Comparison of ENCODE assay signal across 9 cellular contexts in the genomic region with DNA sequence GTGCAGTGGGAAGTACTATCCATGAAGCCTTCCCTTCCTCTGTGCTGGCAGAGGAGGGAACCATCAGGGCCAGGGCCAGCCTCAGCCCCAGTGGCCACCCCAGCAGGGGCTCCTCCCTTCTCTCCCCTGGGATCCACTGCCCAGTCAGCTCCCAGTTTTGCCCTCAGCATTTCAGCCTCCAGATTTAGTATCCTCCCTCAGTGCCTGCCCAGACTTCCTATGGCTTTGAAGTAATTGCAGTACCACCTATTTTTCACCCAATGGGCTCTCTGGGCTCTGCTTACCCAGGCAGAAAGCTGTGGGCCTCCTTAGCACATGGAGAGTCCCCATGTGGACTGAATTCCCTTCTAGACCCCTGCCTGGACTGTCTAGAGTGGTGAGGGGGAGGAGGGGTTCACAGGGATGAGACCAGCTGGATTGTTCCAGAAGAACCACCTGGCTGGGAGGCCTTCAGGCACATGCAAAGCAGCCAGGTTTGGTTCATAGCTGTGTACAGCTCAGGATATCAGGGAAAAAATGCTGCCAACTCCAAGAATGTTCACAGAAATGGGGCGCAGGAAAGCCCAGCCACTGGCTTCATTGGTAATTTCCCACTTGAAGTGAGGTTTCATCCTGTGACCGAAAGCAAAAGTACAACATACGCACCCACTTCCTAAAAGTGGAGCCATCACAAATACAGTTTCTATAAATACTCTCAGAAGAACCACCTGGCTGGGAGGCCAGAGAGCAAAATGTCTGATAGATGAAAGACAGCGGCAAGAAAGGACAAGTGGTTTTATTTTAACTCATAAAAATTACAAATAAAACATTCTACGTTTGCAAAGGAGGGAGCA. TPM values are rescaled to one million over a fixed set of nuclear protein-coding genes. Genes with fewer than 3 reads are reported as not detected.
DNase-seq lines count a peak whose midpoint lies in the region; ATAC-seq, FAIRE-seq and TF ChIP-seq lines count a peak whose summit lies in the region.
"Had no signal": no experiment of that assay in that cellular context is flagged by ENCODE, and none has a peak within 500 bp of the region (broad histone marks: within the 10 kb centered on the region; RNA-seq: fewer than 3 reads in every experiment).

No MANE protein-coding gene starts in this region.

- peak overlapping the region; percentile 63 to 74 for H3K27ac Mint-ChIP-seq in T-cell
- H3K27ac Mint-ChIP-seq in memory B cell: peak overlapping the region; percentile 99

- CTCF ChIA-PET in T-cell (lab: Charles Lee): interaction anchor here (0.6 kb wide), 2 partner anchors 31 to 149 kb away, joined by 3 read pairs; no protein-coding TSS in a partner anchor

- H3K27me3 Mint-ChIP-seq in T-cell (peaks cover 0 to 6% of the 10 kb centered on the region in 2 donors), memory B cell (no peaks in the 10 kb centered on the region)

- TF ChIP-seq CTCF in D721Med (IDR thresholded peaks at IDR 0.05; ENCODE audit: insufficient read depth, missing control alignments): no peak

- POLR2A ChIA-PET in T-cell (lab: Charles Lee): no interaction called here

- no peak for FAIRE-seq in D721Med (lab: Jason Lieb, UNC)

- H3K36me3 Mint-ChIP-seq in T-cell: no peaks in the 10 kb centered on the region
- H3K36me3 Mint-ChIP-seq in memory B cell: peaks cover 6% of the 10 kb centered on the region

- H3K4me1 Mint-ChIP-seq in T-cell (peaks cover 16 to 36% (median 21%) of the 10 kb centered on the region in 3 donors), memory B cell (peaks cover 77% of the 10 kb centered on the region)

- H3K9me3 Mint-ChIP-seq in T-cell: no peaks in the 10 kb centered on the region
- H3K9me3 Mint-ChIP-seq in memory B cell: peaks cover 11% of the 10 kb centered on the region

- peak overlapping the region in 1 of 3 donors; percentile 25 for H3K4me3 Mint-ChIP-seq in T-cell
- H3K4me3 Mint-ChIP-seq in memory B cell: peak overlapping the region; percentile 73

- ATAC-seq in GM19025 (IDR thresholded peaks at IDR 0.05; ENCODE audit: low read depth, unreplicated experiment) (peak; percentile 76), HG02840 (IDR thresholded peaks at IDR 0.05; ENCODE audit: low FRiP score, unreplicated experiment) (peak; percentile 61), T-cell (replicated peaks in 1 of 4) (peak; percentile 55 to 85 (median 67)), memory B cell (ENCODE audit: low read depth) (peak; percentile 86)

- DNase-seq in T-cell (peak in 4 of 34 experiments; percentile 6 to 19 (median 15)), memory B cell (ENCODE audit: low spot score in 2 of 2) (peak; percentile 52 to 72), DMS53 treated with DMSO at 0.1 percent for 48 hours (lab: John Stamatoyannopoulos, UW; ENCODE audit: unreplicated experiment) (no peak), NCI-H146 (lab: John Stamatoyannopoulos, UW) (no peak), D721Med (ENCODE audit: insufficient read length, low spot score) (no peak)

RNA-seq across cellular contexts. Expression of a gene that starts 15.2 kb away (rescaled TPM):
- 100 to 1,000 TPM; 149 to 185 (median 167) TPM for total RNA-seq in T-cell

RNA-seq across cellular contexts. Expression of a gene that starts 45.0 kb away (rescaled TPM):
- total RNA-seq in T-cell: under 1 TPM in 3 of 5 donors, not detected in 2; 0.18 to 0.25 (median 0.19) TPM
- total RNA-seq: fibroblast of lung had no signal

RNA-seq across cellular contexts. Expression of a gene that starts 51.8 kb away (rescaled TPM):
- under 1 TPM in 1 of 5 donors, not detected in 4; 0.35 TPM for total RNA-seq in T-cell
- total RNA-seq: fibroblast of lung, RPMI7951 had no signal

Comparison
In these comparisons a context has a peak if more than half of its experiments do, and no peak if none do; other contexts are left out.
1. DNase-seq: peak in memory B cell (2 of 2); none in DMS53 treated with DMSO at 0.1 percent for 48 hours (single experiment), NCI-H146 (single experiment) and D721Med (single experiment).
2. Peak in every context shown above with its lines, with median percentiles within 50 percentile points of each other: ATAC-seq.